In the genomic region with DNA sequence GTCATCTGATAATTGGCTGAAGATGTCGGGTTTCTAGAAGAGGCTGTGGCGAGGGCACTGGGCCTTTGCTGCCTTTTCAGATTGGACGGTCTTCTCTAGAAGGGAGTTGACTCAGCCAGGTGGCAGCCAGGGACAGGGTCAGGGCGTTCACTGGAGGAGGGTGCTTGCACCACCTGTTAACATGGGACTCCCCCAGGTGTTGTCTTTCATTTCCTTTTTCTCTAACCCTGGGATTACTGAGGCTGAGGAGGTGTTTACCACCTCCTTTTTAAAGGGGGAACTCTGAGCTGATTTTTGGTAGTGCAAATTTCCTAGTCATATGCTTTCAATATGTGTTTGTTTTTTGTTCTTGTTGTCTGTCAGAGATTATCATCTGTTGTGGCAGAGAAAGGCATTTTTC, we compare ENCODE assay signal across 16 cellular contexts.
"Had no signal": no experiment of that assay in that cellular context is flagged by ENCODE, and none has a peak within 500 bp of the region (broad histone marks: within the 10 kb centered on the region; RNA-seq: fewer than 3 reads in every experiment).

No MANE protein-coding gene starts in this region.

- ATAC-seq: activated T-helper 17 cell treated with anti-CD3 and anti-CD28 coated beads, Interleukin-2, amount 50 U/mL, for 72 hours; left lung; naive thymus-derived CD8-positive, alpha-beta T cell; stimulated activated effector memory CD8-positive, alpha-beta T cell treated with anti-CD3 and anti-CD28 coated beads, Interleukin-12 subunit alpha, Interleukin-12 subunit beta, amount 100 ng/mL, for 72 hours had no signal

- H3K4me3 Mint-ChIP-seq: activated naive CD4-positive, alpha-beta T cell treated with anti-CD3 and anti-CD28 coated beads, Interleukin-2, amount 10 ng/mL, durations not matched to agents 7 days and 5 days; activated T-helper 17 cell treated with anti-CD3 and anti-CD28 coated beads, Interleukin-2, amount 50 U/mL, for 72 hours; memory B cell; naive thymus-derived CD8-positive, alpha-beta T cell; stimulated activated effector memory CD8-positive, alpha-beta T cell treated with anti-CD3 and anti-CD28 coated beads, Interleukin-12 subunit alpha, Interleukin-12 subunit beta, amount 100 ng/mL, for 72 hours had no signal

- H3K9me3 Mint-ChIP-seq: activated T-helper 17 cell treated with anti-CD3 and anti-CD28 coated beads, Interleukin-2, amount 50 U/mL, for 72 hours; memory B cell; stimulated activated effector memory CD8-positive, alpha-beta T cell treated with anti-CD3 and anti-CD28 coated beads, Interleukin-12 subunit alpha, Interleukin-12 subunit beta, amount 100 ng/mL, for 72 hours had no signal

- DNase-seq: activated CD4-positive, CD25-positive, alpha-beta regulatory T cell treated with anti-CD3 and anti-CD28 coated beads, Interleukin-2, amount 50 U/mL, for 72 hours; activated naive CD4-positive, alpha-beta T cell treated with anti-CD3 and anti-CD28 coated beads, Interleukin-2, amount 10 ng/mL, durations not matched to agents 7 days and 5 days; activated T-cell treated with anti-CD3 and anti-CD28 coated beads for 4 hours; left lung; naive thymus-derived CD8-positive, alpha-beta T cell; posterior cingulate gyrus; retina; stimulated activated CD4-positive, alpha-beta T cell treated with anti-CD3 and anti-CD28 coated beads, Interleukin-12 subunit alpha, Interleukin-12 subunit beta, amount 100 ng/mL, for 4 hours; stimulated activated CD4-positive, alpha-beta T cell treated with anti-CD3 and anti-CD28 coated beads, Interleukin-2, amount 100 ng/mL, for 24 hours; substantia nigra; T1000 had no signal

- H3K4me3 ChIP-seq: cardiac muscle cell, left lung, tibial nerve had no signal

- H3K27ac Mint-ChIP-seq: activated naive CD4-positive, alpha-beta T cell treated with anti-CD3 and anti-CD28 coated beads, Interleukin-2, amount 10 ng/mL, durations not matched to agents 7 days and 5 days; activated T-helper 17 cell treated with anti-CD3 and anti-CD28 coated beads, Interleukin-2, amount 50 U/mL, for 72 hours; memory B cell; naive thymus-derived CD8-positive, alpha-beta T cell; stimulated activated effector memory CD8-positive, alpha-beta T cell treated with anti-CD3 and anti-CD28 coated beads, Interleukin-12 subunit alpha, Interleukin-12 subunit beta, amount 100 ng/mL, for 72 hours had no signal

- H3K4me1 Mint-ChIP-seq: activated T-helper 17 cell treated with anti-CD3 and anti-CD28 coated beads, Interleukin-2, amount 50 U/mL, for 72 hours; memory B cell; stimulated activated effector memory CD8-positive, alpha-beta T cell treated with anti-CD3 and anti-CD28 coated beads, Interleukin-12 subunit alpha, Interleukin-12 subunit beta, amount 100 ng/mL, for 72 hours had no signal

- H3K36me3 Mint-ChIP-seq: activated naive CD4-positive, alpha-beta T cell treated with anti-CD3 and anti-CD28 coated beads, Interleukin-2, amount 10 ng/mL, durations not matched to agents 7 days and 5 days; memory B cell; naive thymus-derived CD8-positive, alpha-beta T cell; stimulated activated effector memory CD8-positive, alpha-beta T cell treated with anti-CD3 and anti-CD28 coated beads, Interleukin-12 subunit alpha, Interleukin-12 subunit beta, amount 100 ng/mL, for 72 hours had no signal
